Comparison of ENCODE assay signal across 15 cellular contexts in genomic region chr6:98759459-98759858, GRCh38.
DNase-seq lines count a peak whose midpoint lies in the region; ATAC-seq and TF ChIP-seq lines count a peak whose summit lies in the region.
"Had no signal": no experiment of that assay in that cellular context is flagged by ENCODE, and none has a peak within 500 bp of the region (broad histone marks: within the 10 kb centered on the region; RNA-seq: fewer than 3 reads in every experiment).

No MANE protein-coding gene starts in this region.

- H3K4me3 ChIP-seq in SK-N-SH (ENCODE audit: low read depth in 2 of 2, low read length in 1 of 2) (no peak overlapping the region), OCI-LY7 (ENCODE audit: low read depth, low read length, poor library complexity, severe bottlenecking) (no peak overlapping the region)
- H3K4me3 ChIP-seq: BLaER1 treated with 17β-estradiol and CSF1 and Interleukin-3, amounts not matched to agents 10 nM and 100 nM; GM23248 had no signal

- no peak overlapping the region for H3K9ac ChIP-seq in SK-N-SH
- H3K9ac ChIP-seq: BLaER1 treated with 17β-estradiol and CSF1 and Interleukin-3, amounts not matched to agents 10 nM and 100 nM; GM23248 had no signal

- no peaks in the 10 kb centered on the region for H3F3A ChIP-seq in SK-N-SH (replicated peaks; ENCODE audit: insufficient read depth)

- H3K27me3 Mint-ChIP-seq in glutamatergic neuron (ENCODE audit: unreplicated experiment) (no peaks in the 10 kb centered on the region), type B pancreatic cell (no peaks in the 10 kb centered on the region)
- H3K27me3 Mint-ChIP-seq: B cell had no signal

- ATAC-seq in SK-N-SH treated with all-trans-retinoic acid at 6 μM for 48 hours (no peak), HG03039 (IDR thresholded peaks at IDR 0.05; ENCODE audit: unreplicated experiment) (no peak), omental fat pad (ENCODE audit: low FRiP score) (no peak)
- ATAC-seq: CD8-positive, alpha-beta T cell had no signal

- H3K27ac Mint-ChIP-seq in glutamatergic neuron (ENCODE audit: unreplicated experiment) (no peak overlapping the region), type B pancreatic cell (no peak overlapping the region)
- H3K27ac Mint-ChIP-seq: B cell; CD8-positive, alpha-beta T cell had no signal

- BruUV-seq in OCI-LY7 (replicated peaks; lab: Mats Ljungman, UMichigan): no TSS peak

- H3K9me3 ChIP-seq in SK-N-SH: no peaks in the 10 kb centered on the region
- no peaks in the 10 kb centered on the region for H3K9me3 ChIP-seq in OCI-LY7 (ENCODE audit: low read length)

- H3K4me1 ChIP-seq in SK-N-SH (ENCODE audit: control insufficient read depth in 1 of 2, insufficient read depth in 2 of 2, low read depth in 1 of 2, low read length in 1 of 2) (no peaks in the 10 kb centered on the region), OCI-LY7 (ENCODE audit: insufficient read depth, low read length, poor library complexity, severe bottlenecking) (no peaks in the 10 kb centered on the region)

- H3K4me2 ChIP-seq in SK-N-SH (no peak overlapping the region), OCI-LY7 (ENCODE audit: low read length) (no peak overlapping the region)
- H3K4me2 ChIP-seq: BLaER1 treated with 17β-estradiol and CSF1 and Interleukin-3, amounts not matched to agents 10 nM and 100 nM had no signal

- no peak for TF ChIP-seq EP300 in SK-N-SH (IDR thresholded peaks at IDR 0.05; ENCODE audit: borderline replicate concordance in 1 of 2, low read depth in 1 of 2, low read length in 1 of 2)

- H4K20me1 ChIP-seq in SK-N-SH (ENCODE audit: insufficient read depth) (no peaks in the 10 kb centered on the region), OCI-LY7 (ENCODE audit: insufficient read depth, low read length) (no peaks in the 10 kb centered on the region)
- H4K20me1 ChIP-seq: BLaER1 treated with 17β-estradiol and CSF1 and Interleukin-3, amounts not matched to agents 10 nM and 100 nM had no signal

- H3K4me3 Mint-ChIP-seq in glutamatergic neuron (ENCODE audit: unreplicated experiment) (no peak overlapping the region), type B pancreatic cell (no peak overlapping the region)
- H3K4me3 Mint-ChIP-seq: B cell; CD8-positive, alpha-beta T cell had no signal

- DNase-seq in SK-N-SH (no peak), OCI-LY7 (ENCODE audit: low spot score) (no peak), glutamatergic neuron (no peak), type B pancreatic cell (ENCODE audit: extremely low spot score, unreplicated experiment) (no peak), omental fat pad (ENCODE audit: low spot score) (no peak)
- no peak for DNase-seq in stimulated activated CD4-positive, alpha-beta T cell treated with anti-CD3 and anti-CD28 coated beads, Interleukin-1b, Interleukin-23, amount 100 ng/mL, for 48 hours
- DNase-seq: 8988T; Calu3; CD8-positive, alpha-beta T cell; GM23248; HCEC 1CT had no signal

- no peak overlapping the region for H3K27ac ChIP-seq in SK-N-SH (ENCODE audit: low read depth in 2 of 2, low read length in 1 of 2)
- H3K27ac ChIP-seq in OCI-LY7 (ENCODE audit: low read depth, low read length, poor library complexity, severe bottlenecking): no peak overlapping the region
- H3K27ac ChIP-seq: BLaER1 treated with 17β-estradiol and CSF1 and Interleukin-3, amounts not matched to agents 10 nM and 100 nM; GM23248 had no signal

- H3K9me2 ChIP-seq in SK-N-SH (no peaks in the 10 kb centered on the region), OCI-LY7 (ENCODE audit: insufficient read depth, low read length) (no peaks in the 10 kb centered on the region)

- H3K79me2 ChIP-seq in SK-N-SH (ENCODE audit: insufficient read depth) (no peaks in the 10 kb centered on the region), OCI-LY7 (ENCODE audit: insufficient read depth, low read depth, low read length) (no peaks in the 10 kb centered on the region)

- POLR2A ChIA-PET in SK-N-SH (lab: Yijun Ruan, JAX): no interaction called here
- POLR2A ChIA-PET in OCI-LY7 (lab: Charles Lee): interaction anchor here (0.7 kb wide), 1 partner anchor 10 kb away, joined by 3 read pairs; no protein-coding TSS in a partner anchor

- CTCF ChIA-PET in SK-N-SH (lab: Yijun Ruan, JAX) (interaction anchor here (0.9 kb wide), 1 partner anchor 12 kb away, joined by 4 read pairs; no protein-coding TSS in a partner anchor), OCI-LY7 (lab: Charles Lee; ENCODE audit: unreplicated experiment) (no interaction called here)

- H2AFZ ChIP-seq in SK-N-SH (ENCODE audit: low read depth) (no peak overlapping the region), OCI-LY7 (ENCODE audit: low read length) (no peak overlapping the region)
- H2AFZ ChIP-seq: GM23248 had no signal

- peaks cover 36% of the 10 kb centered on the region for H3K36me3 Mint-ChIP-seq in glutamatergic neuron (ENCODE audit: unreplicated experiment)
- H3K36me3 Mint-ChIP-seq in type B pancreatic cell: no peaks in the 10 kb centered on the region
- H3K36me3 Mint-ChIP-seq: CD8-positive, alpha-beta T cell had no signal

- TF ChIP-seq CTCF in SK-N-SH (IDR thresholded peaks at IDR 0.05): peak; percentile 31
- TF ChIP-seq CTCF in OCI-LY7 (conservative IDR thresholded peaks at IDR 0.05; ENCODE audit: low read length): peak; percentile 42; the same call in 1 of the 2 replicates
- TF ChIP-seq CTCF in glutamatergic neuron (IDR thresholded peaks at IDR 0.05; ENCODE audit: partially characterized antibody, unreplicated experiment): peak; percentile 60
- peak; percentile 62 for TF ChIP-seq CTCF in type B pancreatic cell (conservative IDR thresholded peaks at IDR 0.05)
- no peak for TF ChIP-seq CTCF in omental fat pad (IDR thresholded peaks at IDR 0.05)

- intact Hi-C loops in OCI-LY7 (cut with micrococcal nuclease; ENCODE audit: unreplicated experiment): no loop called here

- H3K27me3 ChIP-seq in SK-N-SH (ENCODE audit: insufficient read depth): no peaks in the 10 kb centered on the region
- H3K27me3 ChIP-seq: BLaER1 treated with 17β-estradiol and CSF1 and Interleukin-3, amounts not matched to agents 10 nM and 100 nM had no signal

- no peak for TF ChIP-seq RAD21 in SK-N-SH (IDR thresholded peaks at IDR 0.05; ENCODE audit: low read length)

- H3K36me3 ChIP-seq in SK-N-SH (replicated peaks in 1 of 2; ENCODE audit: control insufficient read depth in 1 of 2, insufficient read depth in 2 of 2, low read length in 1 of 2) (no peaks in the 10 kb centered on the region), OCI-LY7 (ENCODE audit: insufficient read depth, low read length) (no peaks in the 10 kb centered on the region)
- H3K36me3 ChIP-seq: BLaER1 treated with 17β-estradiol and CSF1 and Interleukin-3, amounts not matched to agents 10 nM and 100 nM had no signal

- H3K9me3 Mint-ChIP-seq in glutamatergic neuron (ENCODE audit: unreplicated experiment): peaks cover 5% of the 10 kb centered on the region
- peaks cover 6% of the 10 kb centered on the region for H3K9me3 Mint-ChIP-seq in type B pancreatic cell
- H3K9me3 Mint-ChIP-seq: CD8-positive, alpha-beta T cell had no signal

- H3K4me1 Mint-ChIP-seq in glutamatergic neuron (ENCODE audit: low read depth, unreplicated experiment) (no peaks in the 10 kb centered on the region), type B pancreatic cell (ENCODE audit: unreplicated experiment) (no peaks in the 10 kb centered on the region)

TF ChIP-seq in SK-N-SH, 30 proteins besides CTCF, POLR2A, EP300 and RAD21 (continues in another document):
- TF ChIP-seq, protein P1, sequence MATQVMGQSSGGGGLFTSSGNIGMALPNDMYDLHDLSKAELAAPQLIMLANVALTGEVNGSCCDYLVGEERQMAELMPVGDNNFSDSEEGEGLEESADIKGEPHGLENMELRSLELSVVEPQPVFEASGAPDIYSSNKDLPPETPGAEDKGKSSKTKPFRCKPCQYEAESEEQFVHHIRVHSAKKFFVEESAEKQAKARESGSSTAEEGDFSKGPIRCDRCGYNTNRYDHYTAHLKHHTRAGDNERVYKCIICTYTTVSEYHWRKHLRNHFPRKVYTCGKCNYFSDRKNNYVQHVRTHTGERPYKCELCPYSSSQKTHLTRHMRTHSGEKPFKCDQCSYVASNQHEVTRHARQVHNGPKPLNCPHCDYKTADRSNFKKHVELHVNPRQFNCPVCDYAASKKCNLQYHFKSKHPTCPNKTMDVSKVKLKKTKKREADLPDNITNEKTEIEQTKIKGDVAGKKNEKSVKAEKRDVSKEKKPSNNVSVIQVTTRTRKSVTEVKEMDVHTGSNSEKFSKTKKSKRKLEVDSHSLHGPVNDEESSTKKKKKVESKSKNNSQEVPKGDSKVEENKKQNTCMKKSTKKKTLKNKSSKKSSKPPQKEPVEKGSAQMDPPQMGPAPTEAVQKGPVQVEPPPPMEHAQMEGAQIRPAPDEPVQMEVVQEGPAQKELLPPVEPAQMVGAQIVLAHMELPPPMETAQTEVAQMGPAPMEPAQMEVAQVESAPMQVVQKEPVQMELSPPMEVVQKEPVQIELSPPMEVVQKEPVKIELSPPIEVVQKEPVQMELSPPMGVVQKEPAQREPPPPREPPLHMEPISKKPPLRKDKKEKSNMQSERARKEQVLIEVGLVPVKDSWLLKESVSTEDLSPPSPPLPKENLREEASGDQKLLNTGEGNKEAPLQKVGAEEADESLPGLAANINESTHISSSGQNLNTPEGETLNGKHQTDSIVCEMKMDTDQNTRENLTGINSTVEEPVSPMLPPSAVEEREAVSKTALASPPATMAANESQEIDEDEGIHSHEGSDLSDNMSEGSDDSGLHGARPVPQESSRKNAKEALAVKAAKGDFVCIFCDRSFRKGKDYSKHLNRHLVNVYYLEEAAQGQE (IDR thresholded peaks at IDR 0.05; ENCODE audit: low read depth, low read length): no peak

TF ChIP-seq in SK-N-SH treated with all-trans-retinoic acid at 6 μM for 48 hours, 23 proteins besides CTCF, POLR2A, EP300 and RAD21:
- TF ChIP-seq TCF4 (CRISPR knock-in tag; IDR thresholded peaks at IDR 0.05; ENCODE audit: borderline replicate concordance): no peak

Comparison
In these comparisons a context has a peak if more than half of its experiments do, and no peak if none do; other contexts are left out.
1. CTCF ChIP-seq: peak in SK-N-SH (single experiment), OCI-LY7 (single experiment), glutamatergic neuron (single experiment) and type B pancreatic cell (single experiment); none in omental fat pad (0 of 3).